Comparison of ENCODE assay signal across 7 cellular contexts in the genomic region with DNA sequence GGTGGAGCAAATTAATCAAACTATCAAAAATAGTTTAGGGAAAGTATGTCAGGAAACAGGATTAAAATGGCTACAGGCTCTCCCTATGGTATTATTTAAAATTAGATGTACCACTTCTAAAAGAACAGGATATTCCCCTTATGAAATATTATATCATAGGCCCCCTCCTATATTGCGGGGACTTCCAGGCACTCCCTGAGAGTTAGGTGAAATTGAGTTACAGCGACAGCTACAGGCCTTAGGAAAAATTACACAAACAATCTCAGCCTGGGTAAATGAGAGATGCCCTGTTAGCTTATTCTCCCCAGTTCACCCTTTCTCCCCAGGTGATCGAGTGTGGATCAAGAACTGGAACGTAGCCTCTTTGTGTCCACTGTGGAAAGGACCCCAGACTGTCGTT.
A peak's percentile ranks its signal among the peaks of the same experiment; 100 is the strongest.
DNase-seq lines count a peak whose midpoint lies in the region; ATAC-seq, FAIRE-seq and TF ChIP-seq lines count a peak whose summit lies in the region.
"Not testable (repeated sequence)": the region's sequence is repeated elsewhere in the genome, so short reads cannot be mapped to it uniquely, and the experiment has no call there.

No MANE protein-coding gene starts in this region.

- DNase-seq in CD14-positive monocyte (ENCODE audit: low spot score); PC-9; body of pancreas; endodermal cell; left lung; pancreas: not testable (repeated sequence)

- not testable (repeated sequence) for H3K9me2 ChIP-seq in PC-9 (ENCODE audit: insufficient read depth)

- TF ChIP-seq POLR2A in body of pancreas (IDR thresholded peaks at IDR 0.05), result not testable (repeated sequence)

- not testable (repeated sequence) for H3K9ac ChIP-seq in endodermal cell (ENCODE audit: extremely low read depth, low read length, poor library complexity, severe bottlenecking)

- peak overlapping the region in 2 of 7 donors; percentile 61 to 69 for H3K27ac Mint-ChIP-seq in CD14-positive monocyte
- not testable (repeated sequence) for H3K27ac Mint-ChIP-seq in endodermal cell

- ATAC-seq in body of pancreas, left lung, pancreas: not testable (repeated sequence)

- H3K4me3 Mint-ChIP-seq in CD14-positive monocyte, endodermal cell: not testable (repeated sequence)

- WGBS in body of pancreas, 2 donors, result 11 to 18% methylated on average over 3 to 5 of the region's 5 CpGs
- WGBS in endodermal cell (ENCODE audit: insufficient coverage in 1 of 2, insufficient read length in 1 of 2), 2 experiments, result 69% methylated on average over 3 of the region's 5 CpGs; no CpG with 5 or more reads in 1 of the 2 experiments
- WGBS in pancreas, 2 donors, result 14 to 21% methylated on average over 3 of the region's 5 CpGs
- WGBS in thymus, result 72% methylated on average over 3 of the region's 5 CpGs

- not testable (repeated sequence) for H3K36me3 Mint-ChIP-seq in CD14-positive monocyte; endodermal cell (ENCODE audit: low read depth)

- not testable (repeated sequence) for H4K20me1 ChIP-seq in PC-9 (ENCODE audit: insufficient read depth)

- peak overlapping the region; percentile 78 for H2AFZ ChIP-seq in PC-9

- H3K9me3 ChIP-seq in PC-9 (ENCODE audit: insufficient read depth, low read depth); body of pancreas; endodermal cell (ENCODE audit: control insufficient read depth, low read length); left lung; pancreas; thymus (ENCODE audit: control insufficient read depth): not testable (repeated sequence)

- intact Hi-C loops in CD14-positive monocyte (cut with micrococcal nuclease); PC-9 (cut with micrococcal nuclease; ENCODE audit: unreplicated experiment); body of pancreas (cut with DNase I); left lung (cut with DNase I); pancreas (cut with DNase I): not testable (repeated sequence)

- BruUV-seq in PC-9 (replicated peaks; lab: Mats Ljungman, UMichigan), result TSS peak; percentile 85

- TF ChIP-seq CTCF in CD14-positive monocyte (IDR thresholded peaks at IDR 0.05) (peak; percentile 20), PC-9 (conservative IDR thresholded peaks at IDR 0.05) (peak; percentile 61), body of pancreas (IDR thresholded peaks at IDR 0.05) (peak in 6 of 7 experiments; percentile 9 to 67 (median 46)), endodermal cell (conservative IDR thresholded peaks at IDR 0.05) (peak; percentile 17), pancreas (IDR thresholded peaks at IDR 0.05) (peak in 1 of 4 donors; percentile 23)
- TF ChIP-seq CTCF in left lung (IDR thresholded peaks at IDR 0.05), result not testable (repeated sequence)

- H3K4me1 Mint-ChIP-seq in CD14-positive monocyte, result not testable (repeated sequence)
- H3K4me1 Mint-ChIP-seq in endodermal cell, result peaks cover 26% of the 10 kb centered on the region

- not testable (repeated sequence) for FAIRE-seq in pancreas (lab: Jason Lieb, UNC)

- CTCF ChIA-PET in PC-9 (lab: Charles Lee), result not testable (repeated sequence)

- H3K4me1 ChIP-seq in PC-9 (replicated peaks; ENCODE audit: insufficient read depth) (peaks cover 33% of the 10 kb centered on the region), body of pancreas (peaks cover 24% of the 10 kb centered on the region)
- not testable (repeated sequence) for H3K4me1 ChIP-seq in endodermal cell (ENCODE audit: control insufficient read depth, insufficient read depth, low read length); left lung; pancreas; thymus (ENCODE audit: control insufficient read depth, insufficient read depth, low read length)

- H3K27ac ChIP-seq in PC-9 (peak overlapping the region; percentile 57), body of pancreas (peak overlapping the region; percentile 88 to 97 (median 94)), left lung (peak overlapping the region; percentile 54 to 69), pancreas (peak overlapping the region; percentile 87 to 95 (median 90)), thymus (ENCODE audit: low read depth) (peak overlapping the region; percentile 60)
- H3K27ac ChIP-seq in endodermal cell (ENCODE audit: low read depth, low read length), result not testable (repeated sequence)

- not testable (repeated sequence) for H3K9me3 Mint-ChIP-seq in CD14-positive monocyte
- peaks cover 15% of the 10 kb centered on the region for H3K9me3 Mint-ChIP-seq in endodermal cell

- peaks cover 19% of the 10 kb centered on the region for H3F3A ChIP-seq in PC-9 (ENCODE audit: insufficient read depth, low read depth)

- H3K27me3 Mint-ChIP-seq in CD14-positive monocyte (ENCODE audit: low read depth in 3 of 3), result peaks cover 38 to 48% (median 41%) of the 10 kb centered on the region in 3 donors
- not testable (repeated sequence) for H3K27me3 Mint-ChIP-seq in endodermal cell (ENCODE audit: insufficient read depth)

- POLR2A ChIA-PET in PC-9 (lab: Charles Lee; ENCODE audit: unreplicated experiment), result not testable (repeated sequence)

- peak overlapping the region; percentile 83 for H3K4me2 ChIP-seq in PC-9

- not testable (repeated sequence) for H3K79me2 ChIP-seq in PC-9 (ENCODE audit: low read depth)

- peak overlapping the region; percentile 58; the same call in 1 of the 2 replicates for H3K4me3 ChIP-seq in PC-9
- H3K4me3 ChIP-seq in body of pancreas, result peak overlapping the region in 1 of 2 donors; percentile 38
- not testable (repeated sequence) for H3K4me3 ChIP-seq in endodermal cell (ENCODE audit: low read length); thymus (ENCODE audit: low read length)
- H3K4me3 ChIP-seq in left lung, result peak overlapping the region in 1 of 2 donors; percentile 13
- peak overlapping the region in 3 of 4 donors; percentile 20 to 44 (median 40) for H3K4me3 ChIP-seq in pancreas

- not testable (repeated sequence) for H3K27me3 ChIP-seq in PC-9 (ENCODE audit: insufficient read depth, low read depth); body of pancreas; endodermal cell (ENCODE audit: control insufficient read depth, insufficient read depth, low read length, poor library complexity, severe bottlenecking); pancreas; thymus (ENCODE audit: control insufficient read depth, insufficient read depth)
- peaks cover 0 to 23% of the 10 kb centered on the region in 2 donors for H3K27me3 ChIP-seq in left lung

- H3K36me3 ChIP-seq in PC-9 (ENCODE audit: low read depth); body of pancreas (replicated peaks in 1 of 2; ENCODE audit: insufficient read depth in 1 of 2, low read depth in 2 of 2); endodermal cell (ENCODE audit: control insufficient read depth, insufficient read depth, low read length); left lung; pancreas; thymus (ENCODE audit: control insufficient read depth, insufficient read depth): not testable (repeated sequence)
